In genomic region chr3:12440927-12441326, GRCh38 we compare ENCODE assay signal across 13 cellular contexts. TPM values are rescaled to one million over a fixed set of nuclear protein-coding genes. Genes with fewer than 3 reads are reported as not detected.
A peak's percentile ranks its signal among the peaks of the same experiment; 100 is the strongest.
DNase-seq lines count a peak whose midpoint lies in the region; ATAC-seq, FAIRE-seq and TF ChIP-seq lines count a peak whose summit lies in the region.
"Had no signal": no experiment of that assay in that cellular context is flagged by ENCODE, and none has a peak within 500 bp of the region (broad histone marks: within the 10 kb centered on the region; RNA-seq: fewer than 3 reads in every experiment).

No MANE protein-coding gene starts in this region.

- ATAC-seq in K562 (no peak), right cardiac atrium (peak; percentile 88 to 89), HG03175 (IDR thresholded peaks at IDR 0.05; ENCODE audit: unreplicated experiment) (no peak), GM21390 (IDR thresholded peaks at IDR 0.05; ENCODE audit: unreplicated experiment) (no peak)
- ATAC-seq in activated T-helper 17 cell treated with anti-CD3 and anti-CD28 coated beads, Interleukin-2, amount 50 U/mL, for 72 hours (replicated peaks), result no peak
- ATAC-seq: GM12878 had no signal

- 0% methylated on average over 11 of the region's 13 CpGs for WGBS in K562 (ENCODE audit: insufficient coverage, low coverage, missing lambda C conversion rate)
- WGBS in right cardiac atrium, result 19% methylated on average over 13 of the region's 13 CpGs

- no peak for FAIRE-seq in K562 (lab: Jason Lieb, UNC)
- FAIRE-seq: GM12878 had no signal

- H3K79me2 ChIP-seq in K562 (ENCODE audit: control insufficient read depth, insufficient read depth, low read length), result no peaks in the 10 kb centered on the region

- no peak overlapping the region for H2AFZ ChIP-seq in K562 (ENCODE audit: low read depth, low read length)

- CTCF ChIA-PET in K562 (lab: Yijun Ruan, JAX; ENCODE audit: low intra/inter-chr PET ratio), result no interaction called here

- H3K9me1 ChIP-seq in K562 (ENCODE audit: control insufficient read depth, insufficient read depth, low read length), result no peaks in the 10 kb centered on the region

- no peak for TF ChIP-seq EP300 in K562 (IDR thresholded peaks at IDR 0.05; ENCODE audit: low read length)

- no peaks in the 10 kb centered on the region for H3K4me1 Mint-ChIP-seq in activated T-helper 17 cell treated with anti-CD3 and anti-CD28 coated beads, Interleukin-2, amount 50 U/mL, for 72 hours

- H3K9me3 Mint-ChIP-seq in activated T-helper 17 cell treated with anti-CD3 and anti-CD28 coated beads, Interleukin-2, amount 50 U/mL, for 72 hours, result no peaks in the 10 kb centered on the region

- no peak for TF ChIP-seq CTCF in K562 (IDR thresholded peaks at IDR 0.05 in 2 of 3, conservative IDR thresholded peaks at IDR 0.05 in 1 of 3; ENCODE audit: insufficient read depth in 2 of 3, low read depth in 1 of 3, low read length in 3 of 3)
- TF ChIP-seq CTCF in GM13976 (IDR thresholded peaks at IDR 0.05; ENCODE audit: borderline replicate concordance, control extremely low read depth, extremely low read depth, insufficient read depth, missing control alignments), result no peak

- POLR2A ChIA-PET in K562 (lab: Yijun Ruan, JAX), result interaction anchor here (0.7 to 1.2 kb wide), 3 partner anchors 10 to 110 kb away, joined by 3 to 5 read pairs (median 3); no protein-coding TSS in a partner anchor

- H3K27ac Mint-ChIP-seq in activated T-helper 17 cell treated with anti-CD3 and anti-CD28 coated beads, Interleukin-2, amount 50 U/mL, for 72 hours, result no peak overlapping the region

- no peak overlapping the region for H3K4me2 ChIP-seq in K562 (ENCODE audit: insufficient read depth, low read length)
- H3K4me2 ChIP-seq in skeletal muscle satellite cell (ENCODE audit: low read length), result peak overlapping the region; percentile 1

- DNase-seq in G401 (ENCODE audit: low spot score) (peak; percentile 8), K562 (ENCODE audit: extremely low read depth in 1 of 4, low spot score in 3 of 4) (no peak), right cardiac atrium (peak; percentile 90 to 95 (median 94)), GM13976 (ENCODE audit: low spot score) (no peak)
- DNase-seq: activated CD4-positive, alpha-beta T cell treated with anti-CD3 and anti-CD28 coated beads, Interleukin-2, amount 50 U/mL, for 1 hour; activated gamma-delta T cell treated with Interleukin-2 at 50 U/mL for 16 hours; colonic mucosa; NCI-H748 treated with DMSO at 0.1 percent for 48 hours had no signal

- H3K27me3 ChIP-seq in K562 (ENCODE audit: control insufficient read depth in 2 of 2, insufficient read depth in 2 of 2, low read length in 2 of 2), result peaks cover 70 to 93% of the 10 kb centered on the region in 2 experiments
- H3K27me3 ChIP-seq in right cardiac atrium (ENCODE audit: control insufficient read depth, insufficient read depth), result no peaks in the 10 kb centered on the region
- peaks cover 13% of the 10 kb centered on the region for H3K27me3 ChIP-seq in skeletal muscle satellite cell (ENCODE audit: control insufficient read depth, insufficient read depth, low read length)
- H3K27me3 ChIP-seq: colonic mucosa had no signal

- no peaks in the 10 kb centered on the region; the same call in 1 of the 2 replicates for H4K20me1 ChIP-seq in K562 (replicated peaks; ENCODE audit: control insufficient read depth, insufficient read depth, low read length)

- no peak for TF ChIP-seq RAD21 in K562 (CRISPR knock-in tag; conservative IDR thresholded peaks at IDR 0.05 in 1 of 2, IDR thresholded peaks at IDR 0.05 in 1 of 2)

- no peak overlapping the region for H3K4me3 Mint-ChIP-seq in activated T-helper 17 cell treated with anti-CD3 and anti-CD28 coated beads, Interleukin-2, amount 50 U/mL, for 72 hours

- no peak overlapping the region for H3K27ac ChIP-seq in K562 (ENCODE audit: extremely low read depth, low read depth, low read length)
- H3K27ac ChIP-seq in right cardiac atrium (ENCODE audit: low read length), result peak overlapping the region; percentile 73
- H3K27ac ChIP-seq: colonic mucosa had no signal

- in situ Hi-C loops in G401 (cut with HindIII; ENCODE audit: low sequenced_read_pairs) (no loop called here), K562 (cut with MboI) (no loop called here), GM13976 (cut with MboI; ENCODE audit: low sequenced_read_pairs, unreplicated experiment) (no loop called here)

- H3K36me3 ChIP-seq in K562 (ENCODE audit: control insufficient read depth, insufficient read depth, low read length) (no peaks in the 10 kb centered on the region), skeletal muscle satellite cell (ENCODE audit: insufficient read depth, low read length) (no peaks in the 10 kb centered on the region)
- H3K36me3 ChIP-seq: colonic mucosa had no signal

- H3K4me1 ChIP-seq in K562 (replicated peaks in 1 of 2; ENCODE audit: control insufficient read depth in 2 of 2, insufficient read depth in 2 of 2, low read length in 2 of 2) (peaks cover 0 to 6% of the 10 kb centered on the region in 2 experiments; a peak in 2 of 5 replicates), right cardiac atrium (ENCODE audit: control insufficient read depth, insufficient read depth, low read length) (peaks cover 16% of the 10 kb centered on the region), skeletal muscle satellite cell (ENCODE audit: control insufficient read depth, insufficient read depth, low read length) (peaks cover 51% of the 10 kb centered on the region)

- TF ChIP-seq POLR2A in K562 (conservative IDR thresholded peaks at IDR 0.05), result no peak

- intact Hi-C loops in K562 (cut with micrococcal nuclease), result no loop called here
- intact Hi-C loops in right cardiac atrium (cut with DNase I), result no loop called here

- H3K27me3 Mint-ChIP-seq in activated T-helper 17 cell treated with anti-CD3 and anti-CD28 coated beads, Interleukin-2, amount 50 U/mL, for 72 hours, result peaks cover 9% of the 10 kb centered on the region

- H3K36me3 Mint-ChIP-seq in activated T-helper 17 cell treated with anti-CD3 and anti-CD28 coated beads, Interleukin-2, amount 50 U/mL, for 72 hours (ENCODE audit: low read depth), result no peaks in the 10 kb centered on the region

- H3K9me3 ChIP-seq in K562 (replicated peaks; ENCODE audit: control insufficient read depth, insufficient read depth, low read depth, low read length) (no peaks in the 10 kb centered on the region), right cardiac atrium (ENCODE audit: control insufficient read depth, low read length) (no peaks in the 10 kb centered on the region), skeletal muscle satellite cell (replicated peaks; ENCODE audit: low read length) (no peaks in the 10 kb centered on the region)
- H3K9me3 ChIP-seq: colonic mucosa had no signal

- H3K9ac ChIP-seq in K562 (ENCODE audit: insufficient read depth in 1 of 2, low read depth in 2 of 2, low read length in 2 of 2), result no peak overlapping the region
- H3K9ac ChIP-seq in skeletal muscle satellite cell (ENCODE audit: low read depth, low read length), result no peak overlapping the region

- no TSS peak for BruUV-seq in K562 (replicated peaks; lab: Mats Ljungman, UMichigan)

- H3K4me3 ChIP-seq in K562 (no peak overlapping the region), right cardiac atrium (ENCODE audit: low read length) (no peak overlapping the region), skeletal muscle satellite cell (ENCODE audit: low read length) (no peak overlapping the region)
- H3K4me3 ChIP-seq: colonic mucosa, GM12878 had no signal

TF ChIP-seq in K562, 482 proteins besides CTCF, POLR2A, EP300 and RAD21 (continues in another document):
- TF ChIP-seq NR2F6 (CRISPR knock-in tag; IDR thresholded peaks at IDR 0.05) (no peak), HDAC1 (IDR thresholded peaks at IDR 0.05) (no peak), ZNF165 (CRISPR knock-in tag; IDR thresholded peaks at IDR 0.05; ENCODE audit: borderline replicate concordance) (no peak), C11orf30 (IDR thresholded peaks at IDR 0.05; ENCODE audit: low read depth) (peak; percentile 81), XRCC5 (IDR thresholded peaks at IDR 0.05; ENCODE audit: low read depth, low read length) (no peak), GATA2 (CRISPR knock-in tag; IDR thresholded peaks at IDR 0.05) (no peak), MAFG (tag; conservative IDR thresholded peaks at IDR 0.05) (peak; percentile 64)

RNA-seq across cellular contexts. Expression of gene TSEN2, which starts 43.4 kb away (rescaled TPM):
- total RNA-seq in G401 (2014; rRNA removed; shearing (Covaris generic)), result 21.4 and 32.0 TPM in 2 replicates
- 122 and 144 TPM in 2 replicates for total RNA-seq in K562 (2011; cell fraction: chromatin; rRNA removed; ENCODE audit: low replicate concordance)
- 63.7 and 68.7 TPM in 2 replicates for total RNA-seq in K562 (2011; cell fraction: nucleolus; rRNA removed)
- 97.8 and 189 TPM in 2 replicates for total RNA-seq in K562 (2011; cell fraction: nucleoplasm; rRNA removed)
- total RNA-seq in K562 (2014; rRNA removed) (38.5 and 40.4 TPM in 2 replicates), K562 (2014; rRNA removed; fragmentation: Illumina TruSeq; extraction: Trizol) (52.8 and 55.9 TPM in 2 replicates), K562 (2015; rRNA removed; fragmentation: Illumina TruSeq; extraction: Trizol) (53.0 and 55.2 TPM in 2 replicates), K562 (2021) (39.9 TPM in 2 replicates), right cardiac atrium (10 to 100 TPM; 13.9 to 21.4 (median 20.0) TPM)
- polyA plus RNA-seq in K562 (2011; rRNA removed) (39.4 and 43.7 TPM in 2 replicates), K562 (2014; fragmentation: Illumina TruSeq; extraction: Trizol) (48.2 and 55.6 TPM in 2 replicates), K562 (2014; fragmentation: Nextera tagmentation; extraction: Ambion mirVana) (10 to 100 TPM; 39.3 to 76.3 TPM), K562 (2014; rRNA removed) (46.6 and 50.8 TPM in 2 replicates), right cardiac atrium (18.6 TPM)
- 15.6 and 18.3 TPM in 2 replicates for polyA plus RNA-seq in K562 (2011; cell fraction: cytosol; rRNA removed)
- 53.0 and 76.1 TPM in 2 replicates for polyA plus RNA-seq in K562 (2011; cell fraction: nucleus; rRNA removed)
- polyA plus RNA-seq in K562 (2012), result 29.0 and 36.0 TPM in 2 replicates
- 63.4 and 74.4 TPM in 2 replicates for polyA minus RNA-seq in K562 (2011; rRNA and poly(A)+ RNA removed)
- polyA minus RNA-seq in K562 (2011; cell fraction: cytosol; rRNA and poly(A)+ RNA removed), result 14.2 and 22.0 TPM in 2 replicates
- polyA minus RNA-seq in K562 (2011; cell fraction: nucleus; rRNA and poly(A)+ RNA removed), result 40.0 and 47.9 TPM in 2 replicates
- total RNA-seq in skeletal muscle satellite cell (2012; rRNA removed), result 20.5 and 23.4 TPM in 2 replicates
- total RNA-seq in activated T-helper 17 cell treated with anti-CD3 and anti-CD28 coated beads, Interleukin-2, amount 50 U/mL, for 72 hours, result 10 to 100 TPM in 1 of 2 donors, 1 to 10 TPM in 1; 8.9 to 20.2 TPM

Comparison
In these comparisons a context has a peak if more than half of its experiments do, and no peak if none do; other contexts are left out.
1. DNase-seq: peak in G401 (single experiment) and right cardiac atrium (3 of 3); none in K562 (0 of 4) and GM13976 (single experiment).
2. ATAC-seq: peak in right cardiac atrium (2 of 2); none in K562 (single experiment), HG03175 (single experiment), activated T-helper 17 cell treated with anti-CD3 and anti-CD28 coated beads, Interleukin-2, amount 50 U/mL, for 72 hours (single experiment) and GM21390 (single experiment).